In the genomic region with DNA sequence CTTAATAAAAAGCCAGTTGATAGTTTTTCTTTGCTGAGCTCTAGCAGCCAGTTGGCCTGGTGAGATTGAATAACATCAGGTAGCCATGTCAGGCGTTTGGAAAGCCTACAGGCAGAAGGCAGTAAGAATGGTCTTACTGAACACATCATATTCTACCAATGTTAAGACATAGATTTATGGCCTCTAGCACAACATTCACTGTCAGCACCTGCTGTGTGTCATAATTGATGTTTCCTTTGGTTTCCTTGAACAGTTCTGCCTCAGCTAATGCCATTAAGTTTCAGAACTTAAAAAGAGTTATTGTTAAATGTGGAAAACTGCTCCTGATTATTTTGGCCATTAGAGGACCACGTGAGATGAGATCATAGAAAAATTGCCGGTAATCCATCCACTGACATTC, we compare ENCODE assay signal across 18 cellular contexts.
"Had no signal": no experiment of that assay in that cellular context is flagged by ENCODE, and none has a peak within 500 bp of the region (broad histone marks: within the 10 kb centered on the region; RNA-seq: fewer than 3 reads in every experiment).

No MANE protein-coding gene starts in this region.

- H3K4me3 ChIP-seq: colonic mucosa, pancreas, skin epidermis, stomach, suprapubic skin, transverse colon had no signal

- DNase-seq: activated CD4-positive, alpha-beta T cell treated with anti-CD3 and anti-CD28 coated beads, Interleukin-2, amount 50 U/mL, for 48 hours; activated CD8-positive, alpha-beta memory T cell treated with anti-CD3 and anti-CD28 coated beads, Interleukin-2, amount 50 U/mL, for 48 hours; activated naive CD4-positive, alpha-beta T cell treated with Interleukin-2 at 50 U/mL for 16 hours; activated naive CD8-positive, alpha-beta T cell treated with anti-CD3 and anti-CD28 coated beads for 36 hours; activated T-cell treated with anti-CD3 and anti-CD28 coated beads, Interleukin-2, amount 50 U/mL, for 48 hours; colonic mucosa; endodermal cell; foreskin fibroblast; left colon; pancreas; right cardiac atrium; stimulated activated CD4-positive, alpha-beta T cell treated with anti-CD3 and anti-CD28 coated beads, Interleukin-1b, Interleukin-23, amount 100 ng/mL, for 48 hours; stomach; T-helper 9 cell; transverse colon had no signal

- ATAC-seq: left colon, pancreas, right cardiac atrium, WTC11 had no signal
